8 cellular contexts compared by ENCODE assay signal in genomic region chr9:97982719-97983523, GRCh38. TPM values are rescaled to one million over a fixed set of nuclear protein-coding genes. Genes with fewer than 3 reads are reported as not detected.
DNase-seq lines count a peak whose midpoint lies in the region; ATAC-seq and TF ChIP-seq lines count a peak whose summit lies in the region.

Gene ANP32B (plus strand): TSS chr9:97983341. CDS start chr9:97983556, 215 bp downstream.

- TF ChIP-seq CTCF in OCI-LY3 (IDR thresholded peaks at IDR 0.05; ENCODE audit: low read depth, low read length), result peak; percentile 47
- peak; percentile 61 for TF ChIP-seq CTCF in epithelial cell of esophagus (IDR thresholded peaks at IDR 0.05; ENCODE audit: insufficient read depth, low read depth, low read length, missing control alignments)

- H2AFZ ChIP-seq in OCI-LY3 (ENCODE audit: low read depth, low read length), result peak within 1 kb of the TSS; percentile 5; the same call in 1 of the 2 replicates

- DNase-seq in DMS 273 (lab: John Stamatoyannopoulos, UW; ENCODE audit: unreplicated experiment) (peak; percentile 96), activated T-cell treated with anti-CD3 and anti-CD28 coated beads for 24 hours (ENCODE audit: low read depth) (peak; percentile 94), epithelial cell of esophagus (ENCODE audit: low read depth) (peak; percentile 93), mucosa of gallbladder (ENCODE audit: low spot score) (peak; percentile 91)
- DNase-seq in stimulated activated CD8-positive, alpha-beta memory T cell treated with anti-CD3 and anti-CD28 coated beads, Interleukin-4, amount 100 ng/mL, for 24 hours (ENCODE audit: low read depth), result peak; percentile 93

- H3K27me3 ChIP-seq in HUES6 (ENCODE audit: control insufficient read depth, insufficient read depth, low read length), result peaks cover 68% of the 10 kb centered on the region
- H3K27me3 ChIP-seq in OCI-LY3 (ENCODE audit: low read depth, low read length), result no peaks in the 10 kb centered on the region

- H3K4me3 ChIP-seq in HUES6 (ENCODE audit: low read depth, low read length) (peak within 1 kb of the TSS; percentile 91), OCI-LY3 (ENCODE audit: low read length) (peak within 1 kb of the TSS; percentile 92), epithelial cell of esophagus (ENCODE audit: low read length) (peak within 1 kb of the TSS; percentile 72)

- H3K4me1 ChIP-seq in HUES6 (ENCODE audit: control insufficient read depth, insufficient read depth, low read length) (peaks cover 4% of the 10 kb centered on the region; the same call in 1 of the 2 replicates), OCI-LY3 (ENCODE audit: low read length) (peaks cover 38% of the 10 kb centered on the region)

- peaks cover 18% of the 10 kb centered on the region for H4K20me1 ChIP-seq in OCI-LY3 (ENCODE audit: insufficient read depth, low read length)

- peak within 1 kb of the TSS; percentile 95 for H3K4me2 ChIP-seq in OCI-LY3 (ENCODE audit: low read length)

- ATAC-seq in GM21390 (IDR thresholded peaks at IDR 0.05; ENCODE audit: unreplicated experiment), result peak; percentile 66

- H3K79me2 ChIP-seq in OCI-LY3 (ENCODE audit: low read length), result peaks cover 60% of the 10 kb centered on the region

- H3K9ac ChIP-seq in HUES6 (ENCODE audit: low read length), result peak within 1 kb of the TSS; percentile 96
- peak within 1 kb of the TSS; percentile 100 for H3K9ac ChIP-seq in OCI-LY3 (ENCODE audit: low read length)

- H3K27ac ChIP-seq in HUES6 (ENCODE audit: low read depth, low read length), result peak within 1 kb of the TSS; percentile 97; the same call in 1 of the 2 replicates
- peak within 1 kb of the TSS; percentile 85 for H3K27ac ChIP-seq in OCI-LY3 (ENCODE audit: low read length)

- H3K9me3 ChIP-seq in HUES6 (ENCODE audit: control insufficient read depth, insufficient read depth, low read depth, low read length) (no peaks in the 10 kb centered on the region), OCI-LY3 (ENCODE audit: insufficient read depth, low read length) (no peaks in the 10 kb centered on the region)

- H3K36me3 ChIP-seq in HUES6 (ENCODE audit: control insufficient read depth, insufficient read depth, low read length) (no peaks in the 10 kb centered on the region), OCI-LY3 (replicated peaks; ENCODE audit: low read depth, low read length) (peaks cover 14% of the 10 kb centered on the region)

RNA-seq across cellular contexts. Expression of gene ANP32B, which starts in this region (rescaled TPM):
- 90.5 TPM for total RNA-seq in mucosa of gallbladder

Comparison
In these comparisons a context has a peak if more than half of its experiments do, and no peak if none do; other contexts are left out.
1. Peak in every context shown above with its lines: DNase-seq, ATAC-seq, H3K4me3 ChIP-seq and H3K27ac ChIP-seq.